Comparison of ENCODE assay signal across 22 cellular contexts in genomic region chr4:109156346-109156745, GRCh38.
DNase-seq lines count a peak whose midpoint lies in the region; ATAC-seq, FAIRE-seq and TF ChIP-seq lines count a peak whose summit lies in the region.
"Had no signal": no experiment of that assay in that cellular context is flagged by ENCODE, and none has a peak within 500 bp of the region (broad histone marks: within the 10 kb centered on the region; RNA-seq: fewer than 3 reads in every experiment).

No MANE protein-coding gene starts in this region.

- H3K79me2 ChIP-seq in K562 (ENCODE audit: control insufficient read depth, insufficient read depth, low read length) (no peaks in the 10 kb centered on the region), neural progenitor cell (ENCODE audit: low read depth) (no peaks in the 10 kb centered on the region)

- no peaks in the 10 kb centered on the region for H3K27me3 ChIP-seq in K562 (ENCODE audit: control insufficient read depth in 2 of 2, insufficient read depth in 2 of 2, low read length in 2 of 2)
- H3K27me3 ChIP-seq in neural progenitor cell = no peaks in the 10 kb centered on the region
- H3K27me3 ChIP-seq: BE2C had no signal

- H3K9me1 ChIP-seq in K562 (ENCODE audit: control insufficient read depth, insufficient read depth, low read length) = no peaks in the 10 kb centered on the region

- POLR2A ChIA-PET in K562 (lab: Yijun Ruan, JAX) = no interaction called here

- peak overlapping the region; percentile 74 for H2AFZ ChIP-seq in K562 (ENCODE audit: low read depth, low read length)
- no peak overlapping the region for H2AFZ ChIP-seq in neural progenitor cell (replicated peaks)
- H2AFZ ChIP-seq: GM23338 had no signal

- no peak for FAIRE-seq in K562 (lab: Jason Lieb, UNC)
- FAIRE-seq: G401.6, GM12891, H54, HepG2 had no signal

- WGBS in K562 (ENCODE audit: insufficient coverage, low coverage, missing lambda C conversion rate) = 55% methylated on average over 2 of the region's 2 CpGs

- TF ChIP-seq EP300 in K562 (IDR thresholded peaks at IDR 0.05; ENCODE audit: low read length) = no peak

- no peak overlapping the region for H3K4me3 Mint-ChIP-seq in neural crest cell
- no peak overlapping the region for H3K4me3 Mint-ChIP-seq in neural progenitor cell
- H3K4me3 Mint-ChIP-seq: CD4-positive, CD25-positive, alpha-beta regulatory T cell; CD8-positive, alpha-beta memory T cell; GM23338; IgD-negative memory B cell had no signal

- intact Hi-C loops in K562 (cut with micrococcal nuclease) = no loop called here

- H3F3A ChIP-seq in neural progenitor cell (ENCODE audit: low read depth) = no peaks in the 10 kb centered on the region

- peak; percentile 48 for DNase-seq in AG10803 (ENCODE audit: low read depth)
- DNase-seq in K562 (ENCODE audit: extremely low read depth in 1 of 4, low spot score in 3 of 4) = no peak
- DNase-seq in fibroblast of peridontal ligament (ENCODE audit: extremely low read depth) = peak; percentile 80
- no peak for DNase-seq in neural crest cell (ENCODE audit: low read depth, low spot score)
- DNase-seq in neural progenitor cell (ENCODE audit: low spot score) = no peak
- DNase-seq: 8988T; BE2C; C1 segment of cervical spinal cord; CD4-positive, CD25-positive, alpha-beta regulatory T cell; CD8-positive, alpha-beta memory T cell; COR-L47; DMS 273 treated with DMSO at 0.1 percent for 48 hours; DMS53; HCEC 1CT had no signal

- no peaks in the 10 kb centered on the region for H3K9me3 ChIP-seq in K562 (replicated peaks; ENCODE audit: control insufficient read depth, insufficient read depth, low read depth, low read length)
- no peaks in the 10 kb centered on the region for H3K9me3 ChIP-seq in neural progenitor cell (ENCODE audit: low read depth)
- H3K9me3 ChIP-seq: BE2C had no signal

- H3K9ac ChIP-seq in K562 (ENCODE audit: insufficient read depth in 1 of 2, low read depth in 2 of 2, low read length in 2 of 2) (no peak overlapping the region), neural progenitor cell (no peak overlapping the region)

- H3K27ac ChIP-seq in K562 (ENCODE audit: extremely low read depth, low read depth, low read length) (no peak overlapping the region), neural progenitor cell (no peak overlapping the region)

- H3K4me3 ChIP-seq in AG10803 (ENCODE audit: low read length) (no peak overlapping the region), K562 (no peak overlapping the region), neural progenitor cell (no peak overlapping the region)
- H3K4me3 ChIP-seq: GM23338 had no signal

- H3K27ac Mint-ChIP-seq in neural crest cell (ENCODE audit: unreplicated experiment) (peak overlapping the region; percentile 10), neural progenitor cell (no peak overlapping the region)
- H3K27ac Mint-ChIP-seq: CD8-positive, alpha-beta memory T cell; GM23338; IgD-negative memory B cell had no signal

- peaks cover 2% of the 10 kb centered on the region for H3K27me3 Mint-ChIP-seq in neural crest cell (ENCODE audit: low read depth)
- peaks cover 2% of the 10 kb centered on the region for H3K27me3 Mint-ChIP-seq in neural progenitor cell (ENCODE audit: insufficient read depth, low read depth)
- H3K27me3 Mint-ChIP-seq: CD4-positive, CD25-positive, alpha-beta regulatory T cell; IgD-negative memory B cell had no signal

- in situ Hi-C loops in K562 (cut with MboI) = no loop called here

- H3K4me2 ChIP-seq in K562 (ENCODE audit: insufficient read depth, low read length) (no peak overlapping the region), neural progenitor cell (no peak overlapping the region)
- H3K4me2 ChIP-seq: GM23338 had no signal

- H3K4me1 ChIP-seq in K562 (replicated peaks in 1 of 2; ENCODE audit: control insufficient read depth in 2 of 2, insufficient read depth in 2 of 2, low read length in 2 of 2) (peaks cover 0 to 8% of the 10 kb centered on the region in 2 experiments; a peak in 1 of 5 replicates), neural progenitor cell (peaks cover 14% of the 10 kb centered on the region)
- H3K4me1 ChIP-seq: BE2C had no signal

- ATAC-seq in K562 = no peak
- ATAC-seq in GM18511 (IDR thresholded peaks at IDR 0.05; ENCODE audit: unreplicated experiment) = no peak
- ATAC-seq in HG03175 (IDR thresholded peaks at IDR 0.05; ENCODE audit: unreplicated experiment) = no peak
- ATAC-seq: GM23338, HepG2 had no signal

- TF ChIP-seq POLR2A in K562 (conservative IDR thresholded peaks at IDR 0.05) = no peak

- no peaks in the 10 kb centered on the region for H3K36me3 ChIP-seq in K562 (ENCODE audit: control insufficient read depth, insufficient read depth, low read length)
- no peaks in the 10 kb centered on the region for H3K36me3 ChIP-seq in neural progenitor cell
- H3K36me3 ChIP-seq: BE2C had no signal

- BruUV-seq in K562 (replicated peaks; lab: Mats Ljungman, UMichigan) = no TSS peak

- H3K36me3 Mint-ChIP-seq in neural crest cell (ENCODE audit: low read depth) (no peaks in the 10 kb centered on the region), neural progenitor cell (no peaks in the 10 kb centered on the region)
- H3K36me3 Mint-ChIP-seq: CD4-positive, CD25-positive, alpha-beta regulatory T cell; CD8-positive, alpha-beta memory T cell had no signal

- no peak for TF ChIP-seq CTCF in AG10803 (conservative IDR thresholded peaks at IDR 0.05; ENCODE audit: low read length)
- no peak for TF ChIP-seq CTCF in K562 (IDR thresholded peaks at IDR 0.05 in 2 of 3, conservative IDR thresholded peaks at IDR 0.05 in 1 of 3; ENCODE audit: insufficient read depth in 2 of 3, low read depth in 1 of 3, low read length in 3 of 3)
- no peak for TF ChIP-seq CTCF in neural crest cell (conservative IDR thresholded peaks at IDR 0.05)
- TF ChIP-seq CTCF in neural progenitor cell (IDR thresholded peaks at IDR 0.05) = no peak

- TF ChIP-seq RAD21 in K562 (CRISPR knock-in tag; conservative IDR thresholded peaks at IDR 0.05 in 1 of 2, IDR thresholded peaks at IDR 0.05 in 1 of 2) = no peak

- H3K9me3 Mint-ChIP-seq in neural crest cell (no peaks in the 10 kb centered on the region), neural progenitor cell (no peaks in the 10 kb centered on the region)
- H3K9me3 Mint-ChIP-seq: CD8-positive, alpha-beta memory T cell; GM23338; IgD-negative memory B cell had no signal

- H4K20me1 ChIP-seq in K562 (replicated peaks; ENCODE audit: control insufficient read depth, insufficient read depth, low read length) = no peaks in the 10 kb centered on the region
- no peaks in the 10 kb centered on the region for H4K20me1 ChIP-seq in neural progenitor cell (ENCODE audit: low read depth)

- CTCF ChIA-PET in K562 (lab: Yijun Ruan, JAX; ENCODE audit: low intra/inter-chr PET ratio) = no interaction called here

- H3K4me1 Mint-ChIP-seq in neural crest cell (peaks cover 65% of the 10 kb centered on the region), neural progenitor cell (peaks cover 20% of the 10 kb centered on the region)
- H3K4me1 Mint-ChIP-seq: CD4-positive, CD25-positive, alpha-beta regulatory T cell; CD8-positive, alpha-beta memory T cell; GM23338; IgD-negative memory B cell had no signal

TF ChIP-seq in K562, 482 proteins besides CTCF, POLR2A, EP300 and RAD21:
- no peak for TF ChIP-seq CBX5 (IDR thresholded peaks at IDR 0.05; ENCODE audit: borderline replicate concordance, low read depth)
- TF ChIP-seq ZNF217 (CRISPR knock-in tag; IDR thresholded peaks at IDR 0.05) = no peak
- no peak for TF ChIP-seq MTA1 (IDR thresholded peaks at IDR 0.05; ENCODE audit: borderline replicate concordance)
- TF ChIP-seq CREB3L1 (IDR thresholded peaks at IDR 0.05; ENCODE audit: borderline replicate concordance, low read depth) = no peak
- TF ChIP-seq C11orf30 (IDR thresholded peaks at IDR 0.05; ENCODE audit: low read depth) = no peak
- TF ChIP-seq HMG20B (CRISPR knock-in tag; IDR thresholded peaks at IDR 0.05) = no peak

Comparison
In these comparisons a context has a peak if more than half of its experiments do, and no peak if none do; other contexts are left out.
1. DNase-seq: peak in AG10803 (single experiment) and fibroblast of peridontal ligament (single experiment); none in K562 (0 of 4), neural crest cell (single experiment) and neural progenitor cell (single experiment).